Comparison of ENCODE assay signal across 8 cellular contexts in the genomic region with DNA sequence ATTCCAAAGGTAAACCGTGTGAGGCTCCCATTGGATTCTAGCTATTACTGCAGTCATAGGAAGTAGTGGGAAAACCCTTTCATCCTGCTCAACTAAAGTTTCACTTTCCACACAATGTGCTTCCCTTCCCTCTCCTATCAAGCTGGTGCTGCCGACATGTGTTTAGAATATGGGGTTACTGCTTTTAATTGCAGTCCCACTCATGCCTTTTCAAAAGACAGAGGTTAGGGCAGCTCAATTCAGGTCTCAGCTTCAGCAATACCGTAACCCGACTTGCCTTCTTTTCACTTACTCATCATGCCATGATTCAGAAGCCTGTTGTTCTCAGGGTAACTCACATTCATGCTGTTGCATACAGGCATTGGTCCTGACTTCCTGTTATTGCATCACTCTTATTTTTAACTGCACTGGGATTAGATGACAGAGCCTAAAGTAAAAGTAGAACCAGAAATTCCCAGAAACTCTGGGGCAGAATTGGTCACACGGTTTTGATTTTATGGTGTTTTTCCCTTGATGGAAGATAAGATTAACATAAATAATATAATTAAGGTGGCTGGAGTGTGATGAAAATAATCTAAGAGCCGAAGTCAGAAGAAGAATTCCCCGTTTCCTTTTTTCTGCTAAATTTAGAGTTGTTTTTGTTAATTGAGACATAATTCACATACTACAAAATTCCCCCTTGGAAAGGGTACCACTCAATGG. TPM values are rescaled to one million over a fixed set of nuclear protein-coding genes. Genes with fewer than 3 reads are reported as not detected.
DNase-seq lines count a peak whose midpoint lies in the region; ATAC-seq and FAIRE-seq lines count a peak whose summit lies in the region.

No MANE protein-coding gene starts in this region.

- no peak overlapping the region for H3K27ac Mint-ChIP-seq in activated CD8-positive, alpha-beta T cell treated with anti-CD3 and anti-CD28 coated beads, Interleukin-2, amount 10 ng/mL, durations not matched to agents 7 days and 5 days

- H3K4me3 ChIP-seq in BLaER1 (no peak overlapping the region), skin epidermis (peak overlapping the region in 1 of 7 experiments; percentile 2)

- POLR2A ChIA-PET in activated CD8-positive, alpha-beta T cell treated with anti-CD3 and anti-CD28 coated beads, Interleukin-2, amount 10 ng/mL, durations not matched to agents 7 days and 5 days (lab: Charles Lee), result no interaction called here

- no peaks in the 10 kb centered on the region for H3K27me3 ChIP-seq in BLaER1

- no peaks in the 10 kb centered on the region; the same call in 1 of the 2 replicates for H3K9me3 ChIP-seq in BLaER1

- H3K4me1 Mint-ChIP-seq in activated CD8-positive, alpha-beta T cell treated with anti-CD3 and anti-CD28 coated beads, Interleukin-2, amount 10 ng/mL, durations not matched to agents 7 days and 5 days (ENCODE audit: low read depth), result peaks cover 33% of the 10 kb centered on the region

- no peak overlapping the region for H3K27ac ChIP-seq in BLaER1
- peak overlapping the region in 19 of 21 experiments; percentile 2 to 87 (median 61) for H3K27ac ChIP-seq in skin epidermis

- no peaks in the 10 kb centered on the region for H4K20me1 ChIP-seq in BLaER1

- H3K4me1 ChIP-seq in BLaER1, result peaks cover 9% of the 10 kb centered on the region; the same call in 1 of the 2 replicates

- H3K36me3 ChIP-seq in BLaER1, result no peaks in the 10 kb centered on the region

- no peak overlapping the region for H3K9ac ChIP-seq in BLaER1

- H3K27me3 Mint-ChIP-seq in activated CD8-positive, alpha-beta T cell treated with anti-CD3 and anti-CD28 coated beads, Interleukin-2, amount 10 ng/mL, durations not matched to agents 7 days and 5 days (ENCODE audit: low read depth), result no peaks in the 10 kb centered on the region

- H3K9me3 Mint-ChIP-seq in activated CD8-positive, alpha-beta T cell treated with anti-CD3 and anti-CD28 coated beads, Interleukin-2, amount 10 ng/mL, durations not matched to agents 7 days and 5 days (ENCODE audit: insufficient read depth), result no peaks in the 10 kb centered on the region

- H3K4me3 Mint-ChIP-seq in activated CD8-positive, alpha-beta T cell treated with anti-CD3 and anti-CD28 coated beads, Interleukin-2, amount 10 ng/mL, durations not matched to agents 7 days and 5 days, result no peak overlapping the region

- peak overlapping the region; percentile 15; the same call in 1 of the 2 replicates for H3K4me2 ChIP-seq in BLaER1

- peak; percentile 78 for DNase-seq in HTR-8/SVneo (ENCODE audit: insufficient read length, low spot score)
- peak; percentile 27 for DNase-seq in activated CD8-positive, alpha-beta T cell treated with anti-CD3 and anti-CD28 coated beads, Interleukin-2, amount 10 ng/mL, durations not matched to agents 7 days and 5 days
- peak; percentile 83 for DNase-seq in glomerular visceral epithelial cell (ENCODE audit: extremely low spot score)
- no peak for DNase-seq in NCI-H1092 treated with DMSO at 0.1 percent for 48 hours (lab: John Stamatoyannopoulos, UW)

- peak; percentile 72 for FAIRE-seq in HTR-8/SVneo (lab: Jason Lieb, UNC)

- ATAC-seq in activated CD8-positive, alpha-beta T cell treated with anti-CD3 and anti-CD28 coated beads, Interleukin-2, amount 10 ng/mL, durations not matched to agents 7 days and 5 days, result no peak
- ATAC-seq in HG02798 (IDR thresholded peaks at IDR 0.05; ENCODE audit: poor library complexity, unreplicated experiment) (no peak), GM18517 (IDR thresholded peaks at IDR 0.05; ENCODE audit: unreplicated experiment) (no peak)

- no peaks in the 10 kb centered on the region for H3K36me3 Mint-ChIP-seq in activated CD8-positive, alpha-beta T cell treated with anti-CD3 and anti-CD28 coated beads, Interleukin-2, amount 10 ng/mL, durations not matched to agents 7 days and 5 days (ENCODE audit: low read depth)

- CTCF ChIA-PET in activated CD8-positive, alpha-beta T cell treated with anti-CD3 and anti-CD28 coated beads, Interleukin-2, amount 10 ng/mL, durations not matched to agents 7 days and 5 days (lab: Charles Lee), result interaction anchor here (0.9 to 1.8 kb wide), 2 partner anchors 23 to 135 kb away, joined by 4 read pairs; no protein-coding TSS in a partner anchor

RNA-seq across cellular contexts. Expression of a gene that starts 45.7 kb away (rescaled TPM):
- total RNA-seq in activated CD8-positive, alpha-beta T cell treated with anti-CD3 and anti-CD28 coated beads, Interleukin-2, amount 10 ng/mL, durations not matched to agents 7 days and 5 days, result not detected

RNA-seq across cellular contexts. Expression of a gene that starts 52.6 kb away (rescaled TPM):
- total RNA-seq in activated CD8-positive, alpha-beta T cell treated with anti-CD3 and anti-CD28 coated beads, Interleukin-2, amount 10 ng/mL, durations not matched to agents 7 days and 5 days, result not detected

RNA-seq across cellular contexts. Expression of a gene that starts 59.1 kb away (rescaled TPM):
- 10 to 100 TPM; 58.3 to 64.7 TPM for total RNA-seq in activated CD8-positive, alpha-beta T cell treated with anti-CD3 and anti-CD28 coated beads, Interleukin-2, amount 10 ng/mL, durations not matched to agents 7 days and 5 days
